ENCODE assay signal across 8 cellular contexts in the genomic region with DNA sequence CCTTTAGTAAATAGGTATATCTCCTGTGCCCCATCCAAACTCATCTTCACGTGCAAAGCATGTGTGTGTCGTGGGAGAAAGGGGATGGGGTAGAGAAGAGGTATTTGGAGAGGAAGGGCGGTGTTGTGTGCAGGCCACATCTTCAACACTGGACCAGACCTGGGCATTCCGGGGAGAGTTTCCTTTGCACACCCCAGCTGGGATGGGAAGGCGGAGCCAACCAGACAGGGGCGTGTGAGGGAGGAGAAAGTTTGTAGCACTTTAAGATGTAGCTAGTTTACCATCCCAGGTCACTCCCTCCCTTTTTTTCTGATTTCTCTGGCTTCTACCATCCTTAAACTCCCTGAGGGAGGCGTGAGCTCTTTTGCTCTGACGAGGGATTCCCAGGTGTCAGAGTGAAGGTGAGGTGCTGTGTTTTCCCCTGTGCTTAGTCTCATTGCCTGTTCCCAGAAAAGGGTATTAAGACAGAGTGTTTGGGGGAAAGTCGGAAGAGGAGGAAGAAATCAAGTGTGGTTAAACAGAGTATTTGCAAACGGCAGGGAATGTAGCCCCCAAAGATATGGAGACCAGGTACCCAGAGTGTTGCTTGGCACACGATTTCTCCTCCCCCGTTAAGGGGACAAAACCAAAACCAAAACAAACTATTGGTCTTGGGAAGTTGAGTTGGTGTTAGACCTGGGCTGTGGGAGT. TPM values are rescaled to one million over a fixed set of nuclear protein-coding genes. Genes with fewer than 3 reads are reported as not detected.
DNase-seq lines count a peak whose midpoint lies in the region; ATAC-seq, FAIRE-seq and TF ChIP-seq lines count a peak whose summit lies in the region.

No MANE protein-coding gene starts in this region.

- FAIRE-seq in bronchial epithelial cell (lab: Jason Lieb, UNC): no peak

- no peak overlapping the region for H3K56ac ChIP-seq in H9 (ENCODE audit: insufficient read length, low read depth, low read length)

- H3K14ac ChIP-seq in H9 (ENCODE audit: insufficient read depth, low read length): no peak overlapping the region

- H3K27ac Mint-ChIP-seq in H9: no peak overlapping the region
- H3K27ac Mint-ChIP-seq in activated T-cell treated with anti-CD3 and anti-CD28 coated beads, Interleukin-2, amount 50 U/mL, for 72 hours: no peak overlapping the region

- H3K27ac ChIP-seq in H9 (ENCODE audit: insufficient read length, low read depth, low read length) (no peak overlapping the region), muscle layer of colon (ENCODE audit: low read depth, low read length) (peak overlapping the region; percentile 87)

- H2BK15ac ChIP-seq in H9 (ENCODE audit: low read depth, low read length): no peak overlapping the region

- H3K9me3 ChIP-seq in H9 (ENCODE audit: control insufficient read depth, low read depth, low read length) (no peaks in the 10 kb centered on the region), muscle layer of colon (ENCODE audit: low read length) (no peaks in the 10 kb centered on the region)

- no peak overlapping the region for H3T11ph ChIP-seq in H9 (ENCODE audit: low read length)

- TF ChIP-seq CTCF in H9 (conservative IDR thresholded peaks at IDR 0.05): no peak
- TF ChIP-seq CTCF in bronchial epithelial cell (IDR thresholded peaks at IDR 0.05; ENCODE audit: insufficient read depth, low read length, severe bottlenecking): no peak

- H3K9ac ChIP-seq in H9 (ENCODE audit: extremely low read depth, insufficient read length, low read length): peak overlapping the region; percentile 6
- H3K9ac ChIP-seq in muscle layer of colon (ENCODE audit: low read length): peak overlapping the region; percentile 77

- H3K4me1 ChIP-seq in H9 (ENCODE audit: insufficient read depth, low read length) (peaks cover 4% of the 10 kb centered on the region; the same call in 1 of the 2 replicates), muscle layer of colon (ENCODE audit: insufficient read depth, low read length) (peaks cover 37% of the 10 kb centered on the region)

- H3K18ac ChIP-seq in H9 (ENCODE audit: insufficient read length, low read depth, low read length): no peak overlapping the region

- H3K79me1 ChIP-seq in H9 (ENCODE audit: insufficient read depth, low read depth, low read length, poor library complexity, severe bottlenecking): peaks cover 3% of the 10 kb centered on the region

- H2BK20ac ChIP-seq in H9 (ENCODE audit: low read depth, low read length, poor library complexity, severe bottlenecking): no peak overlapping the region

- H3K4ac ChIP-seq in H9 (ENCODE audit: low read depth, low read length): no peak overlapping the region

- peak overlapping the region; percentile 82 for H3K4me2 ChIP-seq in H9 (ENCODE audit: insufficient read depth, insufficient read length, low read length)

- WGBS in H9 (ENCODE audit: extremely low coverage, insufficient read length, low lambda C conversion rate): no CpG with 5 or more reads among the region's 12 CpGs

- H2BK12ac ChIP-seq in H9 (ENCODE audit: insufficient read length, low read depth, low read length): no peak overlapping the region

- no peak overlapping the region for H3K4me3 Mint-ChIP-seq in H9
- no peak overlapping the region for H3K4me3 Mint-ChIP-seq in activated T-cell treated with anti-CD3 and anti-CD28 coated beads, Interleukin-2, amount 50 U/mL, for 72 hours

- H2AK5ac ChIP-seq in H9 (ENCODE audit: insufficient read length, low read length): no peak overlapping the region

- H3K27me3 ChIP-seq in H9 (ENCODE audit: insufficient read depth, low read length): peaks cover 9% of the 10 kb centered on the region; the same call in 1 of the 2 replicates
- no peaks in the 10 kb centered on the region for H3K27me3 ChIP-seq in bronchial epithelial cell (ENCODE audit: control insufficient read depth, insufficient read depth, low read length)
- H3K27me3 ChIP-seq in muscle layer of colon (ENCODE audit: control insufficient read depth in 1 of 2, insufficient read depth in 2 of 2, low read length in 2 of 2): no peaks in the 10 kb centered on the region

- H3K23me2 ChIP-seq in H9 (ENCODE audit: insufficient read length, low read depth, low read length, poor library complexity, severe bottlenecking): peaks cover 12% of the 10 kb centered on the region

- H3K9me3 Mint-ChIP-seq in H9: no peaks in the 10 kb centered on the region
- no peaks in the 10 kb centered on the region for H3K9me3 Mint-ChIP-seq in activated T-cell treated with anti-CD3 and anti-CD28 coated beads, Interleukin-2, amount 50 U/mL, for 72 hours

- H3K4me3 ChIP-seq in bronchial epithelial cell (ENCODE audit: low read depth, low read length) (no peak overlapping the region), muscle layer of colon (ENCODE audit: low read depth in 1 of 2, low read length in 2 of 2) (peak overlapping the region; percentile 18 to 91)

- no peak overlapping the region for H2AFZ ChIP-seq in H9 (ENCODE audit: low read length)

- DNase-seq in AG20443 (ENCODE audit: low spot score): peak; percentile 22
- peak; percentile 51 for DNase-seq in H9
- DNase-seq in bronchial epithelial cell (ENCODE audit: low read depth): peak; percentile 49
- no peak for DNase-seq in activated T-cell treated with anti-CD3 and anti-CD28 coated beads, Interleukin-2, amount 50 U/mL, for 72 hours
- no peak for DNase-seq in NCI-H1105 treated with DMSO at 0.1 percent for 48 hours (lab: John Stamatoyannopoulos, UW)
- DNase-seq in activated CD4-positive, alpha-beta T cell treated with anti-CD3 and anti-CD28 coated beads for 1 hour: no peak

- H4K8ac ChIP-seq in H9 (replicated peaks; ENCODE audit: insufficient read length, low read depth, low read length): no peak overlapping the region

- no peak for ATAC-seq in activated T-cell treated with anti-CD3 and anti-CD28 coated beads, Interleukin-2, amount 50 U/mL, for 72 hours (replicated peaks in 1 of 2)
- ATAC-seq in HG02970 (IDR thresholded peaks at IDR 0.05; ENCODE audit: low FRiP score, unreplicated experiment): no peak

- H3K36me3 ChIP-seq in bronchial epithelial cell (ENCODE audit: control insufficient read depth, insufficient read depth, low read length): no peaks in the 10 kb centered on the region
- no peaks in the 10 kb centered on the region for H3K36me3 ChIP-seq in muscle layer of colon (ENCODE audit: insufficient read depth, low read length)

- no peaks in the 10 kb centered on the region for H3K79me2 ChIP-seq in H9 (ENCODE audit: insufficient read depth, low read length)

- H3K23ac ChIP-seq in H9 (ENCODE audit: insufficient read length, low read depth, low read length): no peak overlapping the region

- peaks cover 16% of the 10 kb centered on the region for H3K27me3 Mint-ChIP-seq in H9 (ENCODE audit: low read depth)
- H3K27me3 Mint-ChIP-seq in activated T-cell treated with anti-CD3 and anti-CD28 coated beads, Interleukin-2, amount 50 U/mL, for 72 hours (ENCODE audit: low read depth): peaks cover 19% of the 10 kb centered on the region

- no peak overlapping the region for H4K5ac ChIP-seq in H9 (ENCODE audit: insufficient read length, low read depth, low read length)

- no peaks in the 10 kb centered on the region for H3K36me3 Mint-ChIP-seq in H9 (ENCODE audit: insufficient read depth in 1 of 3, low read depth in 3 of 3)
- no peaks in the 10 kb centered on the region for H3K36me3 Mint-ChIP-seq in activated T-cell treated with anti-CD3 and anti-CD28 coated beads, Interleukin-2, amount 50 U/mL, for 72 hours (ENCODE audit: insufficient read depth in 2 of 2)

- H2BK5ac ChIP-seq in H9 (ENCODE audit: insufficient read length, low read length): no peak overlapping the region

- H2BK120ac ChIP-seq in H9 (ENCODE audit: low read depth, low read length, poor library complexity, severe bottlenecking): no peak overlapping the region

- no peaks in the 10 kb centered on the region for H4K20me1 ChIP-seq in H9 (ENCODE audit: control insufficient read depth, insufficient read depth, insufficient read length)

- H4K91ac ChIP-seq in H9 (ENCODE audit: insufficient read length, low read depth, low read length): no peak overlapping the region

- peaks cover 8% of the 10 kb centered on the region in 2 experiments; a peak in 2 of 4 replicates for H3K4me1 Mint-ChIP-seq in H9
- peaks cover 9% of the 10 kb centered on the region for H3K4me1 Mint-ChIP-seq in activated T-cell treated with anti-CD3 and anti-CD28 coated beads, Interleukin-2, amount 50 U/mL, for 72 hours (ENCODE audit: low read depth)

RNA-seq across cellular contexts. Expression of gene SETBP1, which starts 1.6 kb away (rescaled TPM):
- total RNA-seq in H9 (2021) (4.6 and 4.8 TPM in 2 replicates), bronchial epithelial cell (1.3 and 1.8 TPM in 2 replicates)
- total RNA-seq in activated T-cell treated with anti-CD3 and anti-CD28 coated beads, Interleukin-2, amount 50 U/mL, for 72 hours: 10 to 100 TPM in 1 of 2 donors, 1 to 10 TPM in 1; 3.8 to 13.8 TPM

Comparison
In these comparisons a context has a peak if more than half of its experiments do, and no peak if none do; other contexts are left out.
1. DNase-seq: peak in AG20443 (single experiment), H9 (single experiment) and bronchial epithelial cell (single experiment); none in activated T-cell treated with anti-CD3 and anti-CD28 coated beads, Interleukin-2, amount 50 U/mL, for 72 hours (0 of 2), NCI-H1105 treated with DMSO at 0.1 percent for 48 hours (single experiment) and activated CD4-positive, alpha-beta T cell treated with anti-CD3 and anti-CD28 coated beads for 1 hour (single experiment).